33 cellular contexts compared by ENCODE assay signal in genomic region chrX:113222305-113222704, GRCh38.
"Had no signal": no experiment of that assay in that cellular context is flagged by ENCODE, and none has a peak within 500 bp of the region (broad histone marks: within the 10 kb centered on the region; RNA-seq: fewer than 3 reads in every experiment).

No MANE protein-coding gene starts in this region.

- H3K36me3 ChIP-seq: adrenal gland, cardiac muscle cell had no signal

- H3K9me3 ChIP-seq: adrenal gland had no signal

- DNase-seq: activated B cell treated with CpG ODN at 0.5 μM for 24 hours; activated CD4-positive, alpha-beta memory T cell treated with anti-CD3 and anti-CD28 coated beads for 36 hours; activated CD4-positive, alpha-beta T cell treated with anti-CD3 and anti-CD28 coated beads for 4 hours; activated CD4-positive, alpha-beta T cell treated with anti-CD3 and anti-CD28 coated beads, Interleukin-2, amount 10 ng/mL, durations not matched to agents 24 days and 14 days; activated CD4-positive, alpha-beta T cell treated with anti-CD3 and anti-CD28 coated beads, Interleukin-2, amount 50 U/mL, for 1 hour; activated CD4-positive, alpha-beta T cell treated with anti-CD3 and anti-CD28 coated beads, Interleukin-2, amount 50 U/mL, for 4 hours; activated CD4-positive, CD25-positive, alpha-beta regulatory T cell treated with anti-CD3 and anti-CD28 coated beads, Interleukin-2, amount 50 U/mL, for 72 hours; activated CD8-positive, alpha-beta memory T cell treated with anti-CD3 and anti-CD28 coated beads, Interleukin-2, amount 50 U/mL, for 4 hours; activated CD8-positive, alpha-beta T cell treated with anti-CD3 and anti-CD28 coated beads for 36 hours; activated effector memory CD4-positive, alpha-beta T cell treated with anti-CD3 and anti-CD28 coated beads, Interleukin-2, amount 50 U/mL, for 16 hours; activated gamma-delta T cell treated with Interleukin-2 at 50 U/mL for 16 hours; activated naive CD4-positive, alpha-beta T cell; activated naive CD4-positive, alpha-beta T cell treated with anti-CD3 and anti-CD28 coated beads for 36 hours; activated naive CD4-positive, alpha-beta T cell treated with anti-CD3 and anti-CD28 coated beads, Interleukin-2, amount 50 U/mL, for 16 hours; activated naive CD8-positive, alpha-beta T cell treated with anti-CD3 and anti-CD28 coated beads for 36 hours; activated T-cell treated with anti-CD3 and anti-CD28 coated beads for 4 hours; activated T-cell treated with anti-CD3 and anti-CD28 coated beads, Interleukin-2, amount 50 U/mL, for 1 hour; activated T-cell treated with anti-CD3 and anti-CD28 coated beads, Interleukin-2, amount 50 U/mL, for 4 hours; activated T-cell treated with anti-CD3 and anti-CD28 coated beads, Interleukin-2, amount 50 U/mL, for 72 hours; adrenal gland; amniotic stem cell; aorta; caudate nucleus; cerebellar nuclear complex; T-helper 1 cell; T-helper 2 cell; T-helper 9 cell had no signal

- H3K4me3 ChIP-seq: adrenal gland, cardiac muscle cell had no signal

- ATAC-seq: activated CD8-positive, alpha-beta T cell treated with anti-CD3 and anti-CD28 coated beads for 36 hours; activated naive CD4-positive, alpha-beta T cell treated with anti-CD3 and anti-CD28 coated beads, Interleukin-2, amount 50 U/mL, for 72 hours; activated T-cell treated with anti-CD3 and anti-CD28 coated beads, Interleukin-2, amount 50 U/mL, for 4 hours; activated T-cell treated with anti-CD3 and anti-CD28 coated beads, Interleukin-2, amount 50 U/mL, for 72 hours; activated T-helper 17 cell treated with anti-CD3 and anti-CD28 coated beads, Interleukin-2, amount 50 U/mL, for 72 hours had no signal

- H3K4me1 ChIP-seq: adrenal gland had no signal

- H3K27me3 ChIP-seq: cardiac muscle cell had no signal

- H3K27ac ChIP-seq: adrenal gland, cardiac muscle cell, VCaP had no signal

- FAIRE-seq: bronchial epithelial cell, TTC549 had no signal
